ENCODE assay signal across 20 cellular contexts in the genomic region with DNA sequence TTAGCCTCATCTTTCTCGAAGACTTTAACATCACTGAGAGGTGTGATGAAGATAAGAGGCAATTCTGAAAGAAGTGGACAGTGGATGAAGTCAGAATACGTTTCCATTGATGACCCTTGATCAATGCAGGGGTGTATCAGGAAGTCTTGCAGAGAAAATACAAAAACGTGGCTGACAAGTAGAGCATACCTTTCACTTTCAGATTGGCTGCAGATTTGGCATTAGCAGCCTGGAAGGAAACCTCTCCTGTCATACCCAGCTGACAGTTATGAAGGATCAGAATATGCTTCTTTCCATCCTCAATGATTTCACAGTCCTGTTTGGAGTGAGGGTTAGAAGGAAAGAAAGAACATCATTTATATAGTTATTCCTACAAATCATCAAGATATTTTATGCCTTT.
"Had no signal": no experiment of that assay in that cellular context is flagged by ENCODE, and none has a peak within 500 bp of the region (broad histone marks: within the 10 kb centered on the region; RNA-seq: fewer than 3 reads in every experiment).

No MANE protein-coding gene starts in this region.

- H3K4me1 ChIP-seq: gastroesophageal sphincter, stomach had no signal

- H3K27ac ChIP-seq: dorsolateral prefrontal cortex, gastroesophageal sphincter, neural progenitor cell, ovary, stomach, thoracic aorta, upper lobe of right lung had no signal

- H3K4me1 Mint-ChIP-seq: activated T-helper 17 cell treated with anti-CD3 and anti-CD28 coated beads, Interleukin-2, amount 50 U/mL, for 72 hours; endodermal cell; naive B cell had no signal

- H3K27me3 Mint-ChIP-seq: activated CD4-positive, alpha-beta T cell treated with anti-CD3 and anti-CD28 coated beads, Interleukin-2, amount 10 ng/mL, durations not matched to agents 7 days and 5 days; activated T-helper 17 cell treated with anti-CD3 and anti-CD28 coated beads, Interleukin-2, amount 50 U/mL, for 72 hours; naive B cell had no signal

- H3K36me3 ChIP-seq: gastroesophageal sphincter, neural progenitor cell, ovary, thoracic aorta, upper lobe of right lung had no signal

- ATAC-seq: activated T-helper 17 cell treated with anti-CD3 and anti-CD28 coated beads, Interleukin-2, amount 50 U/mL, for 72 hours; gastroesophageal sphincter; heart right ventricle; left colon; upper lobe of right lung had no signal

- DNase-seq: activated CD4-positive, alpha-beta T cell treated with anti-CD3 and anti-CD28 coated beads, Interleukin-2, amount 10 ng/mL, durations not matched to agents 7 days and 5 days; activated CD8-positive, alpha-beta memory T cell treated with anti-CD3 and anti-CD28 coated beads for 24 hours; activated naive CD4-positive, alpha-beta T cell treated with Interleukin-2 at 50 U/mL for 16 hours; dorsolateral prefrontal cortex; endodermal cell; heart right ventricle; left colon; midbrain; naive B cell; ovary; stimulated activated CD4-positive, alpha-beta T cell treated with anti-CD3 and anti-CD28 coated beads, Interleukin-12 subunit alpha, Interleukin-12 subunit beta, amount 100 ng/mL, for 4 hours; stimulated activated CD4-positive, alpha-beta T cell treated with anti-CD3 and anti-CD28 coated beads, Interleukin-2, amount 100 ng/mL, for 24 hours; stomach; T-helper 9 cell; upper lobe of right lung had no signal

- H3K36me3 Mint-ChIP-seq: neural progenitor cell had no signal

- H3K27me3 ChIP-seq: dorsolateral prefrontal cortex, gastroesophageal sphincter, heart right ventricle, neural progenitor cell, ovary, stomach, upper lobe of right lung had no signal

- H3K4me3 Mint-ChIP-seq: activated CD4-positive, alpha-beta T cell treated with anti-CD3 and anti-CD28 coated beads, Interleukin-2, amount 10 ng/mL, durations not matched to agents 7 days and 5 days; activated T-helper 17 cell treated with anti-CD3 and anti-CD28 coated beads, Interleukin-2, amount 50 U/mL, for 72 hours; endodermal cell; naive B cell; neural progenitor cell had no signal

- H3K4me3 ChIP-seq: dorsolateral prefrontal cortex, gastroesophageal sphincter, heart right ventricle, lung, neural progenitor cell, ovary, stomach, thoracic aorta, upper lobe of right lung had no signal

- H3K9me3 ChIP-seq: gastroesophageal sphincter, heart right ventricle, ovary, stomach, thoracic aorta, upper lobe of right lung had no signal

- H3K27ac Mint-ChIP-seq: activated T-helper 17 cell treated with anti-CD3 and anti-CD28 coated beads, Interleukin-2, amount 50 U/mL, for 72 hours; endodermal cell; naive B cell; neural progenitor cell had no signal

- H3K9me3 Mint-ChIP-seq: activated CD4-positive, alpha-beta T cell treated with anti-CD3 and anti-CD28 coated beads, Interleukin-2, amount 10 ng/mL, durations not matched to agents 7 days and 5 days; activated T-helper 17 cell treated with anti-CD3 and anti-CD28 coated beads, Interleukin-2, amount 50 U/mL, for 72 hours; endodermal cell; neural progenitor cell had no signal
